ENCODE assay signal across 9 cellular contexts in the genomic region with DNA sequence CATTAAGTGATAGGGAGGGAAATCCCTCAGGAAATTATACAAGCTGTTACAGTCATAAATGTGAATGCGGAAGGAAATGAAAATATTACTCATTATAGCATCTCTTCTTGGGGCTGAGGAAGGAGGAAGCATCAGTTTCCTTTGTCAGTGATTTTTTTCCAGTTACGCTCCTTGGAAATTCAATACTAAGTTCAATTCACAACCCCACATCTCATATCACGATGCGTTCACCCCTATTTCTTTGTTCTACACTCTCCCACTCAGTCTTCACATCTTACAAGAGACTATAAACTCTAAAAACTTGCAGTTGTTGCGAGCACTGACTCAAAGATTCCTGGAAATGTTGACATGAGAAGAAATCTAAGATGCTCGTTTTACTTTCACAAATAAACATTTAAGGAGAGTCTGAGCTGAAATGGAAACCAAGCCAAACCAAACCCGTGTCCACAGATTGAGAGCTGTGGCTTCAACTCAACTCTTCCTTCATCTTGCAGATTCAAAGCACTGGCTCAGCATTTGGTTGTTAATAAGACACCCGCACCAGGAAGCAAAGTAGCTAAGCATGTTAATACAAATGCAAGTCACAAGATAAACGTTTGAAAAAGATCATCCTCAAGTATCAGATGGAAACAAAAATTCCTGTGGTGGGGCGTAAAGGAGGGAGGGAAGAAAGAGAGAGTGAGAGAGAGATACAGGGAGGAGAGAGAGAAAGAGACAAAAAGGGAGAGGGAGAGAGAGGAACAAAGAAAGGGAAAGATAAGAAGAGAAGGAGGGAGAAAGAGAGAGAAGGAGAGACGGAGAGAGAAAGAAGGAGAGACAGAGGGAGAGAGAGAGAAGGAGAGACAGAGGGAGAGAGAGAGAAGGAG.
DNase-seq lines count a peak whose midpoint lies in the region; FAIRE-seq and TF ChIP-seq lines count a peak whose summit lies in the region.
"Had no signal": no experiment of that assay in that cellular context is flagged by ENCODE, and none has a peak within 500 bp of the region (broad histone marks: within the 10 kb centered on the region; RNA-seq: fewer than 3 reads in every experiment).

No MANE protein-coding gene starts in this region.

- H3K27ac ChIP-seq in ascending aorta (peak overlapping the region; percentile 48 to 49), keratinocyte (ENCODE audit: control insufficient read depth, insufficient read depth, low read length) (no peak overlapping the region), suprapubic skin (peak overlapping the region; percentile 71)

- no peak for TF ChIP-seq POLR2A in suprapubic skin (IDR thresholded peaks at IDR 0.05)

- H3K4me3 ChIP-seq in ascending aorta (no peak overlapping the region), keratinocyte (ENCODE audit: control insufficient read depth in 2 of 3, extremely low read depth in 1 of 3, insufficient read depth in 2 of 3, low read depth in 1 of 3, low read length in 3 of 3) (no peak overlapping the region), suprapubic skin (no peak overlapping the region)

- dilution Hi-C loops in keratinocyte (cut with MboI; ENCODE audit: extremely low pct_ligation_motif_present, low sequenced_read_pairs), result no loop called here

- H3K4me1 ChIP-seq in ascending aorta (peaks cover 0 to 19% of the 10 kb centered on the region in 2 donors), keratinocyte (ENCODE audit: control insufficient read depth, extremely low read depth, insufficient read depth, low read length) (peaks cover 17% of the 10 kb centered on the region), suprapubic skin (peaks cover 32% of the 10 kb centered on the region)

- no peaks in the 10 kb centered on the region for H3K36me3 ChIP-seq in ascending aorta
- H3K36me3 ChIP-seq in keratinocyte (ENCODE audit: control insufficient read depth in 2 of 2, extremely low read depth in 1 of 2, insufficient read depth in 2 of 2, low read length in 2 of 2), result no peaks in the 10 kb centered on the region
- H3K36me3 ChIP-seq in suprapubic skin, result no peaks in the 10 kb centered on the region

- no peak for TF ChIP-seq EP300 in suprapubic skin (IDR thresholded peaks at IDR 0.05)

- FAIRE-seq in keratinocyte (lab: Jason Lieb, UNC), result no peak

- intact Hi-C loops in ascending aorta (cut with DNase I), result no loop called here

- TF ChIP-seq CTCF in ascending aorta (IDR thresholded peaks at IDR 0.05) (no peak), keratinocyte (optimal IDR thresholded peaks at IDR 0.05 in 1 of 3, IDR thresholded peaks at IDR 0.05 in 1 of 3, conservative IDR thresholded peaks at IDR 0.05 in 1 of 3; ENCODE audit: extremely low read depth in 1 of 3, insufficient read depth in 2 of 3, low read length in 3 of 3) (no peak), suprapubic skin (IDR thresholded peaks at IDR 0.05) (no peak)

- DNase-seq in activated naive CD4-positive, alpha-beta T cell treated with Interleukin-2 at 50 U/mL for 16 hours, result peak; percentile 19
- no peak for DNase-seq in activated naive CD4-positive, alpha-beta T cell (lab: John Stamatoyannopoulos, UW)
- DNase-seq in ascending aorta (ENCODE audit: low spot score in 2 of 2) (no peak), keratinocyte (ENCODE audit: low read depth, low spot score) (no peak), suprapubic skin (ENCODE audit: low spot score in 2 of 2) (no peak), activated gamma-delta T cell (lab: John Stamatoyannopoulos, UW) (no peak), NCI-H446 treated with DMSO at 0.1 percent for 48 hours (lab: John Stamatoyannopoulos, UW) (no peak)
- DNase-seq in stimulated activated CD4-positive, alpha-beta T cell treated with anti-CD3 and anti-CD28 coated beads, Interleukin-12 subunit alpha, Interleukin-12 subunit beta, amount 100 ng/mL, for 4 hours, result no peak
- DNase-seq: NCI-H82 had no signal

- H3K9me3 ChIP-seq in ascending aorta (no peaks in the 10 kb centered on the region), keratinocyte (ENCODE audit: control insufficient read depth, low read depth, low read length) (no peaks in the 10 kb centered on the region), suprapubic skin (no peaks in the 10 kb centered on the region)

- H4K20me1 ChIP-seq in keratinocyte (ENCODE audit: control insufficient read depth, extremely low read depth, insufficient read depth, low read length), result no peaks in the 10 kb centered on the region

- H3K27me3 ChIP-seq in ascending aorta (no peaks in the 10 kb centered on the region), keratinocyte (ENCODE audit: control insufficient read depth, extremely low read depth, insufficient read depth, low read length) (no peaks in the 10 kb centered on the region), suprapubic skin (no peaks in the 10 kb centered on the region)

- H3K9me1 ChIP-seq in keratinocyte (ENCODE audit: control insufficient read depth, extremely low read depth, insufficient read depth, low read length), result no peaks in the 10 kb centered on the region

- H3K79me2 ChIP-seq in keratinocyte (ENCODE audit: control insufficient read depth, insufficient read depth, low read length), result no peaks in the 10 kb centered on the region

- peak overlapping the region; percentile 68 for H2AFZ ChIP-seq in keratinocyte (ENCODE audit: control insufficient read depth, low read length)

- WGBS in suprapubic skin, result 43% methylated on average over 11 of the region's 11 CpGs

- no peak overlapping the region for H3K9ac ChIP-seq in keratinocyte (ENCODE audit: control insufficient read depth, extremely low read depth, insufficient read depth, low read length)

- no peak overlapping the region for H3K4me2 ChIP-seq in keratinocyte (ENCODE audit: control insufficient read depth, extremely low read depth, insufficient read depth, low read depth, low read length)
